ENCODE assay signal across 12 cellular contexts in genomic region chr16:58366247-58367031, GRCh38. TPM values are rescaled to one million over a fixed set of nuclear protein-coding genes. Genes with fewer than 3 reads are reported as not detected.
DNase-seq lines count a peak whose midpoint lies in the region; ATAC-seq, FAIRE-seq and TF ChIP-seq lines count a peak whose summit lies in the region.
"Had no signal": no experiment of that assay in that cellular context is flagged by ENCODE, and none has a peak within 500 bp of the region (broad histone marks: within the 10 kb centered on the region; RNA-seq: fewer than 3 reads in every experiment).

No MANE protein-coding gene starts in this region.

- intact Hi-C loops in natural killer cell (cut with micrococcal nuclease) = no loop called here

- no peaks in the 10 kb centered on the region for H3K27me3 ChIP-seq in bronchial epithelial cell (ENCODE audit: control insufficient read depth, insufficient read depth, low read length)

- no peaks in the 10 kb centered on the region for H3K36me3 ChIP-seq in bronchial epithelial cell (ENCODE audit: control insufficient read depth, insufficient read depth, low read length)

- TF ChIP-seq CTCF in bronchial epithelial cell (IDR thresholded peaks at IDR 0.05; ENCODE audit: insufficient read depth, low read length, severe bottlenecking) = no peak
- no peak for TF ChIP-seq CTCF in retinal pigment epithelial cell (conservative IDR thresholded peaks at IDR 0.05; ENCODE audit: low read depth, low read length)
- no peak for TF ChIP-seq CTCF in natural killer cell (IDR thresholded peaks at IDR 0.05)

- no peaks in the 10 kb centered on the region for H3K36me3 Mint-ChIP-seq in activated T-cell treated with anti-CD3 and anti-CD28 coated beads, Interleukin-2, amount 50 U/mL, for 72 hours (ENCODE audit: insufficient read depth in 2 of 2)
- no peaks in the 10 kb centered on the region for H3K36me3 Mint-ChIP-seq in activated T-cell treated with anti-CD3 and anti-CD28 coated beads, Interleukin-2, amount 50 U/mL, for 24 hours (ENCODE audit: low read depth)
- no peaks in the 10 kb centered on the region for H3K36me3 Mint-ChIP-seq in natural killer cell

- peak in 1 of 2 donors; percentile 8 for DNase-seq in activated T-cell treated with anti-CD3 and anti-CD28 coated beads, Interleukin-2, amount 50 U/mL, for 72 hours
- DNase-seq in activated T-cell treated with anti-CD3 and anti-CD28 coated beads, Interleukin-2, amount 50 U/mL, for 24 hours = no peak
- DNase-seq in NCI-H226 (peak; percentile 16), bronchial epithelial cell (ENCODE audit: low read depth) (peak; percentile 98), retinal pigment epithelial cell (ENCODE audit: low read depth) (peak; percentile 99), natural killer cell (no peak), HuH-7 (ENCODE audit: low spot score) (no peak), NCI-H128 (lab: John Stamatoyannopoulos, UW; ENCODE audit: unreplicated experiment) (no peak)
- DNase-seq: activated T-cell treated with anti-CD3 and anti-CD28 coated beads, Interleukin-2, amount 50 U/mL, for 1 hour; naive B cell; NCI-H345; substantia nigra had no signal

- peaks cover 28% of the 10 kb centered on the region for H3K27me3 Mint-ChIP-seq in activated T-cell treated with anti-CD3 and anti-CD28 coated beads, Interleukin-2, amount 50 U/mL, for 72 hours (ENCODE audit: low read depth)
- H3K27me3 Mint-ChIP-seq in activated T-cell treated with anti-CD3 and anti-CD28 coated beads, Interleukin-2, amount 50 U/mL, for 24 hours = peaks cover 46% of the 10 kb centered on the region
- H3K27me3 Mint-ChIP-seq in natural killer cell (ENCODE audit: low read depth in 2 of 2) = peaks cover 20 to 36% of the 10 kb centered on the region in 2 donors

- H3K9me3 Mint-ChIP-seq in activated T-cell treated with anti-CD3 and anti-CD28 coated beads, Interleukin-2, amount 50 U/mL, for 72 hours = no peaks in the 10 kb centered on the region
- H3K9me3 Mint-ChIP-seq in activated T-cell treated with anti-CD3 and anti-CD28 coated beads, Interleukin-2, amount 50 U/mL, for 24 hours = no peaks in the 10 kb centered on the region
- no peaks in the 10 kb centered on the region for H3K9me3 Mint-ChIP-seq in natural killer cell

- peak; percentile 81 to 98 for ATAC-seq in activated T-cell treated with anti-CD3 and anti-CD28 coated beads, Interleukin-2, amount 50 U/mL, for 72 hours (replicated peaks in 1 of 2)
- ATAC-seq in natural killer cell = no peak

- H3K4me1 Mint-ChIP-seq in activated T-cell treated with anti-CD3 and anti-CD28 coated beads, Interleukin-2, amount 50 U/mL, for 72 hours (ENCODE audit: low read depth) = no peaks in the 10 kb centered on the region
- no peaks in the 10 kb centered on the region for H3K4me1 Mint-ChIP-seq in activated T-cell treated with anti-CD3 and anti-CD28 coated beads, Interleukin-2, amount 50 U/mL, for 24 hours (ENCODE audit: low read depth)
- no peaks in the 10 kb centered on the region for H3K4me1 Mint-ChIP-seq in natural killer cell
- H3K4me1 Mint-ChIP-seq: naive B cell had no signal

- FAIRE-seq in bronchial epithelial cell (lab: Jason Lieb, UNC) = no peak

- H3K4me3 ChIP-seq in bronchial epithelial cell (ENCODE audit: low read depth, low read length) = no peak overlapping the region
- no peak overlapping the region for H3K4me3 ChIP-seq in retinal pigment epithelial cell (ENCODE audit: low read length)

- no peak overlapping the region for H3K27ac Mint-ChIP-seq in activated T-cell treated with anti-CD3 and anti-CD28 coated beads, Interleukin-2, amount 50 U/mL, for 72 hours
- H3K27ac Mint-ChIP-seq in activated T-cell treated with anti-CD3 and anti-CD28 coated beads, Interleukin-2, amount 50 U/mL, for 24 hours = no peak overlapping the region
- no peak overlapping the region for H3K27ac Mint-ChIP-seq in natural killer cell

- H3K4me3 Mint-ChIP-seq in activated T-cell treated with anti-CD3 and anti-CD28 coated beads, Interleukin-2, amount 50 U/mL, for 72 hours = no peak overlapping the region
- H3K4me3 Mint-ChIP-seq in activated T-cell treated with anti-CD3 and anti-CD28 coated beads, Interleukin-2, amount 50 U/mL, for 24 hours = no peak overlapping the region
- H3K4me3 Mint-ChIP-seq in natural killer cell = no peak overlapping the region
- H3K4me3 Mint-ChIP-seq: naive B cell had no signal

RNA-seq across cellular contexts. Expression of gene GINS3, which starts 25.8 kb away (rescaled TPM):
- total RNA-seq in activated T-cell treated with anti-CD3 and anti-CD28 coated beads, Interleukin-2, amount 50 U/mL, for 72 hours = 10 to 100 TPM; 18.1 to 23.9 TPM
- total RNA-seq in bronchial epithelial cell (1.1 and 1.8 TPM in 2 replicates), natural killer cell (1 to 10 TPM; 1.4 to 3.5 (median 2.2) TPM)

Comparison
In these comparisons a context has a peak if more than half of its experiments do, and no peak if none do; other contexts are left out.
1. ATAC-seq: peak in activated T-cell treated with anti-CD3 and anti-CD28 coated beads, Interleukin-2, amount 50 U/mL, for 72 hours (2 of 2); none in natural killer cell (0 of 3).
2. DNase-seq: peak in NCI-H226 (single experiment), bronchial epithelial cell (single experiment) and retinal pigment epithelial cell (single experiment); none in activated T-cell treated with anti-CD3 and anti-CD28 coated beads, Interleukin-2, amount 50 U/mL, for 24 hours (single experiment), natural killer cell (single experiment), HuH-7 (single experiment) and NCI-H128 (single experiment).